1 cellular context compared by ENCODE assay signal in genomic region chr5:122142480-122142879, GRCh38.
TF ChIP-seq lines count a peak whose summit lies in the region.

No MANE protein-coding gene starts in this region.

TF ChIP-seq in IMR-90, 13 proteins besides CTCF, POLR2A, EP300 and RAD21 (continued from another document):
- TF ChIP-seq FOS (IDR thresholded peaks at IDR 0.05; ENCODE audit: low read depth, low read length) (peak; percentile 64), RCOR1 (IDR thresholded peaks at IDR 0.05; ENCODE audit: insufficient replicate concordance, low read length) (no peak), BHLHE40 (IDR thresholded peaks at IDR 0.05; ENCODE audit: low read depth, low read length) (no peak)
TF ChIP-seq in IMR-90: peak in this region for 5.
